20 cellular contexts compared by ENCODE assay signal in the genomic region with DNA sequence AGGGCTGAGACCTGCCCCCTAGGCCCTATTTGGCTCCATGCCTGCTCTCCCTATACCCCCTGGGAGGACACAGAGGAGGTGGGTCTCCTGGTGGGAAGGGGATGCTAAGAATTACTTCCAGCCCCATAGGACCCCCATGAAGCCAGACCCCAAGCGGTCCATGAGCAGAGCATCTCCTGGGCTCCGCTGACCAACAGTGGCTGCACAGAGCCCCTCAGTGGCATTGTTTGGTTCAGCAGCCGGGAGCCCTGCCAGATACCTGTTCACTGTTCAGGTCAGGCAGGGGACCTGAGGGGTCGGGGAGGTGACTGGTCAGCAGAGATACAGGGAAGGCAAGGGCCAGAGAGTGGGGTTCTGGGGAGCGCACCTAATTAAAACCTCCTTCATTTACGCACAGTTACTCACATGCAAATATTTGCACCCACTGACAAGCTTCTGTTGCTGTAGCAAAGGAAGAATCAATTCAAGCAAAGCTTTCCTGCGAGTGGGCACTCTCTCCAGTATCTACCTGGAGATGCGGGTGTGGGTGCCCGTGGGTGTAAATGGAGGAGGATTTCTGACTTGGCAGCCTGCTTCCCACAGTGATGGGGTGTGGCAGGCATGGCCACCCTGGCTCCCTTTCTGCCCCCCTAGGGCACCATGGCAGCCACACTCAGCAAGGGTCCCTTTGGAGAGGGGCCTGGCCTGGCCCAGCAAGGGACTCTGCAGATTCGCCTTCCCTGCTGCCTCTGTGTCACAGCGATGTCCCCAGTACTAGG.
DNase-seq lines count a peak whose midpoint lies in the region; ATAC-seq, FAIRE-seq and TF ChIP-seq lines count a peak whose summit lies in the region.
"Had no signal": no experiment of that assay in that cellular context is flagged by ENCODE, and none has a peak within 500 bp of the region (broad histone marks: within the 10 kb centered on the region; RNA-seq: fewer than 3 reads in every experiment).

No MANE protein-coding gene starts in this region.

- ATAC-seq in HCT116 = no peak
- ATAC-seq: activated naive CD8-positive, alpha-beta T cell treated with anti-CD3 and anti-CD28 coated beads, Interleukin-2, amount 50 U/mL, for 24 hours; CD8-positive, alpha-beta T cell; naive thymus-derived CD8-positive, alpha-beta T cell; pancreas had no signal

- no peak overlapping the region for H2AFZ ChIP-seq in HCT116 (ENCODE audit: low read depth, low read length, poor library complexity, severe bottlenecking)

- no peak for DNase-seq in D721Med (ENCODE audit: insufficient read length, low spot score)
- DNase-seq in HCT116 (ENCODE audit: low read depth, low spot score) = no peak
- peak; percentile 58 for DNase-seq in chondrocyte (ENCODE audit: low spot score)
- DNase-seq in posterior vena cava (ENCODE audit: low spot score) = peak; percentile 60
- DNase-seq in putamen (ENCODE audit: low spot score) = no peak
- DNase-seq in NCI-H1092 (lab: John Stamatoyannopoulos, UW) = no peak
- no peak for DNase-seq in frontal cortex (ENCODE audit: low spot score in 2 of 2)
- DNase-seq: activated CD4-positive, alpha-beta T cell treated with anti-CD3 and anti-CD28 coated beads, Interleukin-2, amount 50 U/mL, for 48 hours; activated CD4-positive, CD25-positive, alpha-beta regulatory T cell; activated naive CD8-positive, alpha-beta T cell treated with anti-CD3 and anti-CD28 coated beads, Interleukin-2, amount 50 U/mL, for 24 hours; brain microvascular endothelial cell; CD8-positive, alpha-beta T cell; GF-D8; NCI-H1417; NCI-H2081 treated with DMSO at 0.1 percent for 48 hours had no signal

- no TSS peak for BruUV-seq in HCT116 (replicated peaks; lab: Mats Ljungman, UMichigan)

- H3K4me3 ChIP-seq in HCT116 (replicated peaks in 1 of 2; ENCODE audit: low read depth in 1 of 2, low read length in 2 of 2) = no peak overlapping the region
- H3K4me3 ChIP-seq: pancreas, Peyer's patch, vagina had no signal

- TF ChIP-seq CTCF in D721Med (IDR thresholded peaks at IDR 0.05; ENCODE audit: insufficient read depth, missing control alignments) = peak; percentile 7
- no peak for TF ChIP-seq CTCF in HCT116 (IDR thresholded peaks at IDR 0.05 in 2 of 3, conservative IDR thresholded peaks at IDR 0.05 in 1 of 3; ENCODE audit: borderline replicate concordance in 1 of 3, insufficient read depth in 1 of 3, low read depth in 2 of 3, low read length in 2 of 3)
- TF ChIP-seq CTCF in chondrocyte (IDR thresholded peaks at IDR 0.05) = peak; percentile 6

- H3K36me3 Mint-ChIP-seq in chondrocyte (ENCODE audit: low read depth) = peaks cover 2% of the 10 kb centered on the region
- H3K36me3 Mint-ChIP-seq: CD8-positive, alpha-beta T cell had no signal

- H3K9me2 ChIP-seq in HCT116 (ENCODE audit: insufficient read depth) = no peaks in the 10 kb centered on the region

- no peaks in the 10 kb centered on the region for H3K79me2 ChIP-seq in HCT116 (ENCODE audit: insufficient read depth, low read length)

- no peak overlapping the region for H3K27ac ChIP-seq in HCT116 (ENCODE audit: low read depth, low read length)
- H3K27ac ChIP-seq: brain microvascular endothelial cell, pancreas, Peyer's patch, vagina had no signal

- no peak overlapping the region for H3K4me3 Mint-ChIP-seq in chondrocyte (ENCODE audit: unreplicated experiment)
- H3K4me3 Mint-ChIP-seq: activated naive CD8-positive, alpha-beta T cell treated with anti-CD3 and anti-CD28 coated beads, Interleukin-2, amount 50 U/mL, for 24 hours; CD8-positive, alpha-beta T cell; naive thymus-derived CD8-positive, alpha-beta T cell had no signal

- no peak overlapping the region for H3K9ac ChIP-seq in HCT116 (ENCODE audit: low read length)

- no peak for FAIRE-seq in D721Med (lab: Jason Lieb, UNC)
- no peak for FAIRE-seq in frontal cortex (lab: Jason Lieb, UNC)
- FAIRE-seq: colon, pancreas had no signal

- peaks cover 32% of the 10 kb centered on the region for H3K27me3 ChIP-seq in HCT116 (ENCODE audit: insufficient read depth, low read length)
- H3K27me3 ChIP-seq: brain microvascular endothelial cell, pancreas, Peyer's patch, vagina had no signal

- TF ChIP-seq RAD21 in HCT116 (IDR thresholded peaks at IDR 0.05; ENCODE audit: low read depth) = peak; percentile 19; the same call in 1 of the 2 replicates

- RAD21 ChIA-PET in HCT116 (lab: Charles Lee; ENCODE audit: low non-redundant PET in 1 of 2, low total read pairs in 2 of 2, uncharacterized antibody in 2 of 2, unreplicated experiment in 2 of 2) = no interaction called here

- H3K4me1 Mint-ChIP-seq in chondrocyte (ENCODE audit: low read depth) = no peaks in the 10 kb centered on the region
- H3K4me1 Mint-ChIP-seq: activated naive CD8-positive, alpha-beta T cell treated with anti-CD3 and anti-CD28 coated beads, Interleukin-2, amount 50 U/mL, for 24 hours; naive thymus-derived CD8-positive, alpha-beta T cell had no signal

- POLR2A ChIA-PET in HCT116 (lab: Charles Lee) = no interaction called here

- no peak overlapping the region for H3K27ac Mint-ChIP-seq in chondrocyte (ENCODE audit: unreplicated experiment)
- H3K27ac Mint-ChIP-seq: activated naive CD8-positive, alpha-beta T cell treated with anti-CD3 and anti-CD28 coated beads, Interleukin-2, amount 50 U/mL, for 24 hours; CD8-positive, alpha-beta T cell; naive thymus-derived CD8-positive, alpha-beta T cell had no signal

- H3K4me1 ChIP-seq in HCT116 (ENCODE audit: control insufficient read depth in 1 of 2, insufficient read depth in 2 of 2, low read length in 2 of 2) = no peaks in the 10 kb centered on the region
- H3K4me1 ChIP-seq: pancreas, Peyer's patch, vagina had no signal

- no peaks in the 10 kb centered on the region for H3K9me3 ChIP-seq in HCT116 (ENCODE audit: control insufficient read depth in 1 of 2, insufficient read depth in 1 of 2, low read depth in 1 of 2, low read length in 2 of 2)
- H3K9me3 ChIP-seq: pancreas, Peyer's patch, vagina had no signal

- intact Hi-C loops in HCT116 (cut with micrococcal nuclease) = no loop called here
- intact Hi-C loops in posterior vena cava (cut with DNase I) = no loop called here

- H3K4me2 ChIP-seq in HCT116 (ENCODE audit: low read length) = no peak overlapping the region

- H3K27me3 Mint-ChIP-seq in chondrocyte (ENCODE audit: low read depth) = peaks cover 10% of the 10 kb centered on the region

- no peaks in the 10 kb centered on the region for H3K36me3 ChIP-seq in HCT116 (ENCODE audit: control insufficient read depth in 1 of 2, insufficient read depth in 2 of 2, low read length in 2 of 2)
- H3K36me3 ChIP-seq: brain microvascular endothelial cell, pancreas, Peyer's patch, vagina had no signal

- CTCF ChIA-PET in HCT116 (lab: Charles Lee) = no interaction called here

- H4K20me1 ChIP-seq in HCT116 (ENCODE audit: insufficient read depth) = no peaks in the 10 kb centered on the region

- TF ChIP-seq POLR2A in HCT116 (IDR thresholded peaks at IDR 0.05; ENCODE audit: borderline replicate concordance, extremely low read depth, insufficient read depth, insufficient read length) = no peak

- peaks cover 8% of the 10 kb centered on the region for H3K9me3 Mint-ChIP-seq in chondrocyte (ENCODE audit: low read depth)

TF ChIP-seq in HCT116, 20 proteins besides CTCF, POLR2A, EP300 and RAD21:
- TF ChIP-seq, protein P1, sequence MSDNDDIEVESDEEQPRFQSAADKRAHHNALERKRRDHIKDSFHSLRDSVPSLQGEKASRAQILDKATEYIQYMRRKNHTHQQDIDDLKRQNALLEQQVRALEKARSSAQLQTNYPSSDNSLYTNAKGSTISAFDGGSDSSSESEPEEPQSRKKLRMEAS (IDR thresholded peaks at IDR 0.05) = no peak

Comparison
In these comparisons a context has a peak if more than half of its experiments do, and no peak if none do; other contexts are left out.
1. DNase-seq: peak in chondrocyte (single experiment) and posterior vena cava (single experiment); none in D721Med (single experiment), HCT116 (single experiment), putamen (single experiment), NCI-H1092 (single experiment) and frontal cortex (0 of 2).
2. CTCF ChIP-seq: peak in D721Med (single experiment) and chondrocyte (single experiment); none in HCT116 (0 of 3).